22 cellular contexts compared by ENCODE assay signal in the genomic region with DNA sequence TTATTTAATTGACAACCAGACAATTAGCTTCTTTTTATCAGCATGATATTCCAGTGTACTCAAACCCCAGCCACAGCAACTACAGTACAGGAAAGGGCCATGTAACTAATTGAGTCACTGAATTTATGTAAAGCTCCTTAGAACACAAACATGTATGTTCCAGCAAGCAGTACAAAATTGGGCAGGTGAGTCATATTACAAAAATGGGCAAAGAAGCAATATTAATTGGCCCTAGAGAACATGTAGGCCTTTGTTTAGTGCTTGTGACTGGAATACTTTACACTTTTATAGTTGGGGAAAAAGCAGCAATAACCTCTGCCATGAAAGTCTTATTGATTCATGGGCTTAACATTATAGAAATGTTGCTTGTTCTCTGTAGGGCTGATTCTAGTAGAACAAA. TPM values are rescaled to one million over a fixed set of nuclear protein-coding genes. Genes with fewer than 3 reads are reported as not detected.
DNase-seq lines count a peak whose midpoint lies in the region; ATAC-seq and TF ChIP-seq lines count a peak whose summit lies in the region.
"Had no signal": no experiment of that assay in that cellular context is flagged by ENCODE, and none has a peak within 500 bp of the region (broad histone marks: within the 10 kb centered on the region; RNA-seq: fewer than 3 reads in every experiment).

No MANE protein-coding gene starts in this region.

- H3K4me3 ChIP-seq in lung, result no peak overlapping the region
- H3K4me3 ChIP-seq: adrenal gland, coronary artery had no signal

- no peaks in the 10 kb centered on the region for H3K27me3 ChIP-seq in lung (ENCODE audit: control insufficient read depth, insufficient read depth)
- H3K27me3 ChIP-seq: adrenal gland had no signal

- H3K27ac ChIP-seq in lung (ENCODE audit: low read depth in 1 of 2, low read length in 1 of 2), result no peak overlapping the region
- H3K27ac ChIP-seq: adrenal gland, coronary artery, VCaP had no signal

- ATAC-seq in lung (ENCODE audit: insufficient read depth, low FRiP score) (peak; percentile 19), HG03159 (IDR thresholded peaks at IDR 0.05; ENCODE audit: unreplicated experiment) (no peak), GM18511 (IDR thresholded peaks at IDR 0.05; ENCODE audit: unreplicated experiment) (no peak), GM19455 (IDR thresholded peaks at IDR 0.05; ENCODE audit: unreplicated experiment) (no peak)
- ATAC-seq: left ventricle myocardium superior had no signal

- peaks cover 10 to 32% of the 10 kb centered on the region in 2 donors for H3K36me3 ChIP-seq in lung (ENCODE audit: control insufficient read depth in 2 of 2, insufficient read depth in 2 of 2, low read length in 2 of 2)

- peaks cover 3 to 5% of the 10 kb centered on the region in 2 donors for H3K4me1 ChIP-seq in lung (ENCODE audit: control insufficient read depth in 2 of 2, insufficient read depth in 2 of 2, low read length in 2 of 2)
- H3K4me1 ChIP-seq: adrenal gland had no signal

- peak; percentile 11 for DNase-seq in AG20443 (ENCODE audit: low spot score)
- peak; percentile 28 for DNase-seq in RKO (ENCODE audit: low spot score)
- peak; percentile 23 for DNase-seq in dermis blood vessel endothelial cell
- no peak for DNase-seq in lung (ENCODE audit: low spot score)
- DNase-seq in iPS-NIHi7 (ENCODE audit: extremely low spot score), result no peak
- DNase-seq: activated CD4-positive, alpha-beta memory T cell treated with anti-CD3 and anti-CD28 coated beads, Interleukin-2, amount 10 ng/mL, durations not matched to agents 7 days and 5 days; adrenal gland; AML-193; erythroblast; left ventricle myocardium superior; MM.1S; naive B cell; NCI-H2029; NCI-H526; stimulated activated naive CD4-positive, alpha-beta T cell treated with Interleukin-2 at 50 U/mL for 16 hours had no signal

- peaks cover 0 to 2% of the 10 kb centered on the region in 2 donors for H3K9me3 ChIP-seq in lung (ENCODE audit: control insufficient read depth in 2 of 2, insufficient read depth in 1 of 2, low read length in 1 of 2)
- H3K9me3 ChIP-seq: adrenal gland had no signal

- no peak for TF ChIP-seq CTCF in lung (IDR thresholded peaks at IDR 0.05; ENCODE audit: control extremely low read depth, extremely low read depth)

RNA-seq across cellular contexts. Expression of a gene that starts 31.8 kb away (rescaled TPM):
- total RNA-seq in dermis blood vessel endothelial cell (0.09 TPM in 1 of 2 replicates, not detected in the other), lung (not detected)
- under 1 TPM in 1 of 2 donors, not detected in 1; 0.14 TPM for polyA plus RNA-seq in lung
- total RNA-seq: activated CD4-positive, alpha-beta memory T cell treated with anti-CD3 and anti-CD28 coated beads, Interleukin-2, amount 10 ng/mL, durations not matched to agents 7 days and 5 days; adrenal gland; left ventricle myocardium superior; OCI-LY7 had no signal
- polyA plus RNA-seq: adrenal gland had no signal

RNA-seq across cellular contexts. Expression of a gene that starts 47.9 kb away (rescaled TPM):
- not detected in 2 replicates for total RNA-seq in dermis blood vessel endothelial cell
- not detected for total RNA-seq in lung
- not detected for polyA plus RNA-seq in lung
- total RNA-seq: activated CD4-positive, alpha-beta memory T cell treated with anti-CD3 and anti-CD28 coated beads, Interleukin-2, amount 10 ng/mL, durations not matched to agents 7 days and 5 days; adrenal gland; left ventricle myocardium superior; OCI-LY7 had no signal
- polyA plus RNA-seq: adrenal gland, urinary bladder had no signal

Comparison
In these comparisons a context has a peak if more than half of its experiments do, and no peak if none do; other contexts are left out.
1. DNase-seq: peak in AG20443 (single experiment), RKO (single experiment) and dermis blood vessel endothelial cell (single experiment); none in lung (single experiment) and iPS-NIHi7 (single experiment).